Comparison of ENCODE assay signal across 19 cellular contexts in the genomic region with DNA sequence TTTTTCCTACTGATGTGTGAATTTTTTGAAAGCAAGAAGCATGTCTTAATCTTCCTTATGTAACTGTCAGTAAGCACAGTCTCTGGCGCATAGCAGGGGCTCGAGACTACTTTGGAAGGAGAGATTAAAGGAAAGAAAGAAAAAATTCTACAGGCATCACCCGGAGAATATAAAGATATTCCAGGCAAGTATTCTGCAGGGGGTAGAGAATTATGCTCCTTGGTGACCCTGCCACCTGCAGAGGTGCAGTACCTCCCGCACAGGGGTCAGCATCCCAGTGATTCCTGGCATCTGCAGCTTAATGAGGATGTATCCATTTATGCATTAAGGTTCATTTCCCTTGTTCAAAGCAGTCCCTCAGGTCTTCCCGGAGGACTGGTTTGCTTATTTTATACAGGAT.
A peak's percentile ranks its signal among the peaks of the same experiment; 100 is the strongest.
DNase-seq lines count a peak whose midpoint lies in the region; ATAC-seq and TF ChIP-seq lines count a peak whose summit lies in the region.
"Had no signal": no experiment of that assay in that cellular context is flagged by ENCODE, and none has a peak within 500 bp of the region (broad histone marks: within the 10 kb centered on the region; RNA-seq: fewer than 3 reads in every experiment).

No MANE protein-coding gene starts in this region.

- H2AFZ ChIP-seq in mesenchymal stem cell (ENCODE audit: low read depth, low read length) (no peak overlapping the region), trophoblast cell (ENCODE audit: insufficient read depth, low read length, poor library complexity) (no peak overlapping the region), osteoblast (ENCODE audit: low read length) (no peak overlapping the region)

- H3K4me3 ChIP-seq in HUES48 (ENCODE audit: low read depth, low read length), result no peak overlapping the region
- H3K4me3 ChIP-seq in mesenchymal stem cell (ENCODE audit: insufficient read depth in 1 of 2, low read depth in 1 of 2, low read length in 2 of 2), result no peak overlapping the region
- H3K4me3 ChIP-seq in trophoblast cell (ENCODE audit: low read depth, low read length), result no peak overlapping the region
- H3K4me3 ChIP-seq in osteoblast (ENCODE audit: insufficient read depth, low read length), result no peak overlapping the region
- no peak overlapping the region for H3K4me3 ChIP-seq in mucosa of descending colon

- TF ChIP-seq CTCF in brain (conservative IDR thresholded peaks at IDR 0.05) (no peak), osteoblast (IDR thresholded peaks at IDR 0.05; ENCODE audit: extremely low read depth, low read depth, low read length) (no peak), mucosa of descending colon (IDR thresholded peaks at IDR 0.05) (no peak)

- H3K27me3 Mint-ChIP-seq in brain, result peaks cover 20% of the 10 kb centered on the region
- H3K27me3 Mint-ChIP-seq: CD4-positive, CD25-positive, alpha-beta regulatory T cell had no signal

- H3K4me1 ChIP-seq in HUES48 (ENCODE audit: control insufficient read depth, insufficient read depth, low read length) (peaks cover 10% of the 10 kb centered on the region), mesenchymal stem cell (ENCODE audit: control insufficient read depth, insufficient read depth, low read depth, low read length) (peaks cover 10% of the 10 kb centered on the region), trophoblast cell (ENCODE audit: control insufficient read depth in 1 of 2, insufficient read depth in 2 of 2, low read length in 2 of 2) (peaks cover 8 to 19% of the 10 kb centered on the region in 2 experiments), osteoblast (ENCODE audit: insufficient read depth, low read length) (peaks cover 12% of the 10 kb centered on the region), mucosa of descending colon (ENCODE audit: low read depth) (peaks cover 4% of the 10 kb centered on the region)
- H3K4me1 ChIP-seq: Caco-2 had no signal

- H2BK12ac ChIP-seq in mesenchymal stem cell (ENCODE audit: low read length in 2 of 2) (peak overlapping the region in 1 of 2 experiments; percentile 28), trophoblast cell (ENCODE audit: low read length) (no peak overlapping the region)

- H3K27ac ChIP-seq in HUES48 (ENCODE audit: low read depth, low read length) (peak overlapping the region; percentile 58), mesenchymal stem cell (ENCODE audit: low read length, poor library complexity, severe bottlenecking) (peak overlapping the region; percentile 42), trophoblast cell (ENCODE audit: low read depth, low read length) (no peak overlapping the region), osteoblast (ENCODE audit: low read depth, low read length) (no peak overlapping the region)
- H3K27ac ChIP-seq: HL-60 had no signal

- no peaks in the 10 kb centered on the region for H3K36me3 Mint-ChIP-seq in brain
- H3K36me3 Mint-ChIP-seq: CD4-positive, CD25-positive, alpha-beta regulatory T cell had no signal

- WGBS in mesenchymal stem cell, result 60% methylated on average over 5 of the region's 5 CpGs
- no CpG with 5 or more reads among the region's 5 CpGs for WGBS in trophoblast cell (ENCODE audit: extremely low coverage, insufficient coverage, insufficient read length)

- no peak overlapping the region for H2AK5ac ChIP-seq in mesenchymal stem cell (ENCODE audit: low read length, severe bottlenecking)
- H2AK5ac ChIP-seq in trophoblast cell (ENCODE audit: low read length), result no peak overlapping the region

- peak overlapping the region; percentile 40 for H3K4me2 ChIP-seq in mesenchymal stem cell (ENCODE audit: low read length, poor library complexity, severe bottlenecking)
- no peak overlapping the region for H3K4me2 ChIP-seq in trophoblast cell (ENCODE audit: low read length)
- H3K4me2 ChIP-seq in osteoblast (ENCODE audit: insufficient read depth, low read length), result no peak overlapping the region

- H3K79me2 ChIP-seq in trophoblast cell (ENCODE audit: control insufficient read depth, insufficient read depth, low read length, poor library complexity), result no peaks in the 10 kb centered on the region
- H3K79me2 ChIP-seq in osteoblast (ENCODE audit: insufficient read depth, low read length), result no peaks in the 10 kb centered on the region

- H3K9me3 ChIP-seq in HUES48 (ENCODE audit: control insufficient read depth, insufficient read depth, low read length), result no peaks in the 10 kb centered on the region
- no peaks in the 10 kb centered on the region for H3K9me3 ChIP-seq in mesenchymal stem cell (ENCODE audit: control insufficient read depth, low read length)
- H3K9me3 ChIP-seq in trophoblast cell (ENCODE audit: insufficient read depth, low read depth, low read length), result no peaks in the 10 kb centered on the region
- no peaks in the 10 kb centered on the region for H3K9me3 ChIP-seq in osteoblast (ENCODE audit: low read depth, low read length)
- no peaks in the 10 kb centered on the region for H3K9me3 ChIP-seq in mucosa of descending colon
- H3K9me3 ChIP-seq: Caco-2 had no signal

- H3K27me3 ChIP-seq in HUES48 (ENCODE audit: control insufficient read depth, insufficient read depth, low read length) (peaks cover 6% of the 10 kb centered on the region; the same call in 1 of the 2 replicates), mesenchymal stem cell (ENCODE audit: control insufficient read depth in 1 of 2, insufficient read depth in 1 of 2, low read length in 2 of 2) (no peaks in the 10 kb centered on the region), trophoblast cell (ENCODE audit: insufficient read depth, low read length) (no peaks in the 10 kb centered on the region), osteoblast (ENCODE audit: insufficient read depth, low read length) (peaks cover 5% of the 10 kb centered on the region)

- no peak for ATAC-seq in mucosa of descending colon
- ATAC-seq: HCT116, SK-N-SH treated with all-trans-retinoic acid at 6 μM for 48 hours had no signal

- no peak overlapping the region for H4K12ac ChIP-seq in trophoblast cell (ENCODE audit: low read depth, low read length)

- H4K8ac ChIP-seq in mesenchymal stem cell (ENCODE audit: low read length) (no peak overlapping the region), trophoblast cell (ENCODE audit: low read depth, low read length) (no peak overlapping the region)

- H3K4ac ChIP-seq in mesenchymal stem cell (ENCODE audit: low read depth in 1 of 2, low read length in 2 of 2) (no peak overlapping the region), trophoblast cell (ENCODE audit: low read depth, low read length) (no peak overlapping the region)

- H4K20me1 ChIP-seq in osteoblast (ENCODE audit: insufficient read depth, low read length), result no peaks in the 10 kb centered on the region

- H3K14ac ChIP-seq in mesenchymal stem cell (ENCODE audit: low read length in 2 of 2) (no peak overlapping the region), trophoblast cell (ENCODE audit: low read length) (no peak overlapping the region)

- no peaks in the 10 kb centered on the region for H3K36me3 ChIP-seq in HUES48 (ENCODE audit: control insufficient read depth, insufficient read depth, low read length)
- no peaks in the 10 kb centered on the region for H3K36me3 ChIP-seq in mesenchymal stem cell (ENCODE audit: control insufficient read depth in 1 of 2, insufficient read depth in 2 of 2, low read depth in 1 of 2, low read length in 2 of 2)
- H3K36me3 ChIP-seq in trophoblast cell (ENCODE audit: control insufficient read depth in 1 of 2, insufficient read depth in 2 of 2, low read length in 2 of 2), result no peaks in the 10 kb centered on the region
- no peaks in the 10 kb centered on the region for H3K36me3 ChIP-seq in osteoblast (ENCODE audit: insufficient read depth, low read length)
- H3K36me3 ChIP-seq in mucosa of descending colon (ENCODE audit: low read depth), result no peaks in the 10 kb centered on the region

- DNase-seq in mesenchymal stem cell (no peak), trophoblast cell (no peak), NK-92 (lab: John Stamatoyannopoulos, UW; ENCODE audit: unreplicated experiment) (no peak), osteoblast (ENCODE audit: insufficient read length, low spot score, missing footprints) (no peak), NCI-H2196 (lab: John Stamatoyannopoulos, UW; ENCODE audit: unreplicated experiment) (no peak), mucosa of descending colon (no peak)
- DNase-seq: CD4-positive, CD25-positive, alpha-beta regulatory T cell; NCI-H1436; NCI-H2081; NCI-H2227 treated with DMSO at 0.1 percent for 48 hours; NCI-H524 treated with DMSO at 0.1 percent for 48 hours; SHP77 treated with DMSO at 0.1 percent for 48 hours had no signal

- H3K23ac ChIP-seq in mesenchymal stem cell (ENCODE audit: low read length in 2 of 2), result no peak overlapping the region
- no peak overlapping the region for H3K23ac ChIP-seq in trophoblast cell (ENCODE audit: low read length)

- H3K79me1 ChIP-seq in mesenchymal stem cell (replicated peaks; ENCODE audit: low read length, poor library complexity, severe bottlenecking) (no peaks in the 10 kb centered on the region), trophoblast cell (ENCODE audit: low read length) (peaks cover 10% of the 10 kb centered on the region)

- H2BK5ac ChIP-seq in mesenchymal stem cell (ENCODE audit: low read depth, low read length, poor library complexity, severe bottlenecking), result no peak overlapping the region
- no peak overlapping the region for H2BK5ac ChIP-seq in trophoblast cell (ENCODE audit: low read depth, low read length, poor library complexity)

- H3K4me3 Mint-ChIP-seq in brain, result peak overlapping the region in 3 of 5 experiments; percentile 21 to 64 (median 59)
- H3K4me3 Mint-ChIP-seq: B cell; CD4-positive, CD25-positive, alpha-beta regulatory T cell had no signal

- H3K9ac ChIP-seq in HUES48 (ENCODE audit: low read depth, low read length) (no peak overlapping the region), mesenchymal stem cell (ENCODE audit: low read length) (no peak overlapping the region), trophoblast cell (ENCODE audit: low read length) (no peak overlapping the region)

- H3K27ac Mint-ChIP-seq in brain, result peak overlapping the region in 4 of 5 experiments; percentile 23 to 90 (median 73)
- H3K27ac Mint-ChIP-seq: B cell; CD4-positive, CD25-positive, alpha-beta regulatory T cell had no signal

- H3K18ac ChIP-seq in mesenchymal stem cell (ENCODE audit: low read depth in 1 of 2, low read length in 2 of 2), result no peak overlapping the region
- no peak overlapping the region for H3K18ac ChIP-seq in trophoblast cell (ENCODE audit: low read length)

- H2BK15ac ChIP-seq in mesenchymal stem cell (ENCODE audit: low read depth, poor library complexity, severe bottlenecking), result no peak overlapping the region

- peaks cover 38% of the 10 kb centered on the region for H3K4me1 Mint-ChIP-seq in brain
- H3K4me1 Mint-ChIP-seq: B cell; CD4-positive, CD25-positive, alpha-beta regulatory T cell had no signal

- peaks cover 0 to 10% (median 4%) of the 10 kb centered on the region in 5 experiments for H3K9me3 Mint-ChIP-seq in brain

- H2BK120ac ChIP-seq in mesenchymal stem cell (ENCODE audit: low read depth, low read length) (no peak overlapping the region), trophoblast cell (ENCODE audit: insufficient read depth, low read length, poor library complexity) (peak overlapping the region; percentile 11)

- intact Hi-C loops in mucosa of descending colon (cut with DNase I, micrococcal nuclease), result loop anchor here (5.0 to 10.0 kb wide), 2 partner anchors 85 to 203 kb away; a partner anchor contains a TSS

- H4K91ac ChIP-seq in mesenchymal stem cell (ENCODE audit: low read length) (no peak overlapping the region), trophoblast cell (ENCODE audit: low read depth, low read length) (no peak overlapping the region)

Comparison
In these comparisons a context has a peak if more than half of its experiments do, and no peak if none do; other contexts are left out.
1. H3K27ac ChIP-seq: peak in HUES48 (single experiment) and mesenchymal stem cell (single experiment); none in trophoblast cell (single experiment) and osteoblast (single experiment).